8 cellular contexts compared by ENCODE assay signal in genomic region chr2:201071305-201072200, GRCh38. TPM values are rescaled to one million over a fixed set of nuclear protein-coding genes. Genes with fewer than 3 reads are reported as not detected.
DNase-seq lines count a peak whose midpoint lies in the region; ATAC-seq and TF ChIP-seq lines count a peak whose summit lies in the region.

Gene HYCC2 (minus strand): TSS chr2:201071671. CDS start chr2:201024009, 47,662 bp downstream.
Gene NDUFB3 (plus strand): TSS chr2:201072001. CDS start chr2:201078883, 6,882 bp downstream.

- H3K9ac ChIP-seq in SK-N-SH, result peak within 1 kb of the TSS; percentile 96

- H3K27me3 ChIP-seq in SK-N-SH (ENCODE audit: insufficient read depth), result no peaks in the 10 kb centered on the region

- TF ChIP-seq EP300 in SK-N-SH (IDR thresholded peaks at IDR 0.05; ENCODE audit: borderline replicate concordance in 1 of 2, low read depth in 1 of 2, low read length in 1 of 2), result no peak

- 2% methylated on average over 47 of the region's 48 CpGs for WGBS in SK-N-SH (ENCODE audit: low lambda C conversion rate)

- peaks cover 7 to 12% of the 10 kb centered on the region in 2 experiments; a peak in 3 of 4 replicates for H3K4me1 ChIP-seq in SK-N-SH (ENCODE audit: control insufficient read depth in 1 of 2, insufficient read depth in 2 of 2, low read depth in 1 of 2, low read length in 1 of 2)

- POLR2A ChIA-PET in SK-N-SH (lab: Yijun Ruan, JAX), result no interaction called here

- no peaks in the 10 kb centered on the region for H3K9me2 ChIP-seq in SK-N-SH

- DNase-seq in GM10266 (ENCODE audit: extremely low spot score), result peak; percentile 94
- DNase-seq in NCI-H1048 (lab: John Stamatoyannopoulos, UW), result peak; percentile 65
- peak; percentile 97 for DNase-seq in SK-N-SH
- DNase-seq in activated naive CD4-positive, alpha-beta T cell treated with anti-CD3 and anti-CD28 coated beads, Interleukin-2, amount 50 U/mL, for 16 hours, result peak; percentile 90
- DNase-seq in glomerular endothelial cell (ENCODE audit: extremely low read depth, low read depth, low spot score), result peak; percentile 83
- DNase-seq in occipital lobe (lab: John Stamatoyannopoulos, UW), result peak; percentile 88

- CTCF ChIA-PET in SK-N-SH (lab: Yijun Ruan, JAX), result interaction anchor here (0.6 to 5.1 kb wide), 8 partner anchors 14 to 303 kb away, joined by 3 to 58 read pairs (median 18); partner anchors contain the start of gene ORC2

- ATAC-seq in HG02588 (IDR thresholded peaks at IDR 0.05; ENCODE audit: unreplicated experiment), result peak; percentile 99

- H3K27ac ChIP-seq in SK-N-SH (ENCODE audit: low read depth in 2 of 2, low read length in 1 of 2) (peak within 1 kb of the TSS; percentile 86 to 95), temporal lobe (ENCODE audit: low read depth, low read length) (peak within 1 kb of the TSS; percentile 74)

- peak; percentile 29; the same call in 1 of the 2 replicates for TF ChIP-seq RAD21 in SK-N-SH (IDR thresholded peaks at IDR 0.05; ENCODE audit: low read length)

- H4K20me1 ChIP-seq in SK-N-SH (ENCODE audit: insufficient read depth), result no peaks in the 10 kb centered on the region; the same call in 1 of the 2 replicates

- H3K9me3 ChIP-seq in SK-N-SH, result no peaks in the 10 kb centered on the region

- peaks cover 3% of the 10 kb centered on the region for H3F3A ChIP-seq in SK-N-SH (replicated peaks; ENCODE audit: insufficient read depth)

- peaks cover 97% of the 10 kb centered on the region for H3K79me2 ChIP-seq in SK-N-SH (ENCODE audit: insufficient read depth)

- H3K36me3 ChIP-seq in SK-N-SH (replicated peaks in 1 of 2; ENCODE audit: control insufficient read depth in 1 of 2, insufficient read depth in 2 of 2, low read length in 1 of 2), result peaks cover 0 to 7% of the 10 kb centered on the region in 2 experiments

- H2AFZ ChIP-seq in SK-N-SH (ENCODE audit: low read depth), result peak within 1 kb of the TSS; percentile 95

- H3K4me2 ChIP-seq in SK-N-SH, result peak within 1 kb of the TSS; percentile 92

- H3K4me3 ChIP-seq in SK-N-SH (ENCODE audit: low read depth in 2 of 2, low read length in 1 of 2), result peak within 1 kb of the TSS; percentile 88 to 98

- TF ChIP-seq CTCF in GM10266 (IDR thresholded peaks at IDR 0.05; ENCODE audit: control insufficient read depth, insufficient read depth, low read depth, missing control alignments) (peak; percentile 26), SK-N-SH (IDR thresholded peaks at IDR 0.05) (peak; percentile 34)

TF ChIP-seq in SK-N-SH, 30 proteins besides CTCF, POLR2A, EP300 and RAD21 (continues in another document):
- TF ChIP-seq JUND (IDR thresholded peaks at IDR 0.05) (no peak), NRF1 (IDR thresholded peaks at IDR 0.05; ENCODE audit: low read depth, low read length) (no peak), GATA2 (CRISPR knock-in tag; IDR thresholded peaks at IDR 0.05) (no peak), FOXM1 (IDR thresholded peaks at IDR 0.05; ENCODE audit: low read depth) (no peak), NFIC (IDR thresholded peaks at IDR 0.05; ENCODE audit: borderline replicate concordance) (peak; percentile 81), SMC3 (IDR thresholded peaks at IDR 0.05; ENCODE audit: low read depth, low read length) (no peak), TAF1 (IDR thresholded peaks at IDR 0.05; ENCODE audit: borderline replicate concordance, low read depth, low read length) (peak; percentile 88), ELF1 (IDR thresholded peaks at IDR 0.05) (peak; percentile 64; the same call in 1 of the 2 replicates), MEF2A (IDR thresholded peaks at IDR 0.05; ENCODE audit: borderline replicate concordance, low read depth) (no peak), SIN3A (IDR thresholded peaks at IDR 0.05; ENCODE audit: borderline replicate concordance, low read depth, low read length) (peak; percentile 98), RCOR1 (IDR thresholded peaks at IDR 0.05; ENCODE audit: low read length) (no peak), CHD2 (IDR thresholded peaks at IDR 0.05; ENCODE audit: low read length, partially characterized antibody) (peak; percentile 62), POLR2AphosphoS5 (IDR thresholded peaks at IDR 0.05; ENCODE audit: low read depth, low read length) (peak; percentile 76), TEAD4 (IDR thresholded peaks at IDR 0.05; ENCODE audit: borderline replicate concordance, insufficient read depth) (no peak), USF1 (IDR thresholded peaks at IDR 0.05; ENCODE audit: borderline replicate concordance, low read depth) (no peak), RFX5 (IDR thresholded peaks at IDR 0.05; ENCODE audit: low read length) (0 out of 2 replicates have a peak, but pooled peaks have one; percentile 0), YY1 (IDR thresholded peaks at IDR 0.05; ENCODE audit: low read depth) (peak; percentile 39; the same call in 1 of the 2 replicates), FOXJ3 (CRISPR knock-in tag; IDR thresholded peaks at IDR 0.05) (peak; percentile 55; the same call in 1 of the 2 replicates), EZH2phosphoT487 (IDR thresholded peaks at IDR 0.05; ENCODE audit: borderline replicate concordance, low read depth) (no peak), TCF12 (IDR thresholded peaks at IDR 0.05) (no peak), RXRA (IDR thresholded peaks at IDR 0.05; ENCODE audit: borderline replicate concordance, low read depth) (no peak)
- TF ChIP-seq, protein P1, sequence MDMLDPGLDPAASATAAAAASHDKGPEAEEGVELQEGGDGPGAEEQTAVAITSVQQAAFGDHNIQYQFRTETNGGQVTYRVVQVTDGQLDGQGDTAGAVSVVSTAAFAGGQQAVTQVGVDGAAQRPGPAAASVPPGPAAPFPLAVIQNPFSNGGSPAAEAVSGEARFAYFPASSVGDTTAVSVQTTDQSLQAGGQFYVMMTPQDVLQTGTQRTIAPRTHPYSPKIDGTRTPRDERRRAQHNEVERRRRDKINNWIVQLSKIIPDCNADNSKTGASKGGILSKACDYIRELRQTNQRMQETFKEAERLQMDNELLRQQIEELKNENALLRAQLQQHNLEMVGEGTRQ (IDR thresholded peaks at IDR 0.05; ENCODE audit: borderline replicate concordance, low read depth, low read length), result no peak
- TF ChIP-seq, protein P2, sequence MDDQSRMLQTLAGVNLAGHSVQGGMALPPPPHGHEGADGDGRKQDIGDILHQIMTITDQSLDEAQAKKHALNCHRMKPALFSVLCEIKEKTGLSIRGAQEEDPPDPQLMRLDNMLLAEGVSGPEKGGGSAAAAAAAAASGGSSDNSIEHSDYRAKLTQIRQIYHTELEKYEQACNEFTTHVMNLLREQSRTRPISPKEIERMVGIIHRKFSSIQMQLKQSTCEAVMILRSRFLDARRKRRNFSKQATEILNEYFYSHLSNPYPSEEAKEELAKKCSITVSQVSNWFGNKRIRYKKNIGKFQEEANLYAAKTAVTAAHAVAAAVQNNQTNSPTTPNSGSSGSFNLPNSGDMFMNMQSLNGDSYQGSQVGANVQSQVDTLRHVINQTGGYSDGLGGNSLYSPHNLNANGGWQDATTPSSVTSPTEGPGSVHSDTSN (IDR thresholded peaks at IDR 0.05), result 0 out of 2 replicates have a peak, but pooled peaks have one; percentile 22
- TF ChIP-seq, protein P3, sequence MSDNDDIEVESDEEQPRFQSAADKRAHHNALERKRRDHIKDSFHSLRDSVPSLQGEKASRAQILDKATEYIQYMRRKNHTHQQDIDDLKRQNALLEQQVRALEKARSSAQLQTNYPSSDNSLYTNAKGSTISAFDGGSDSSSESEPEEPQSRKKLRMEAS (IDR thresholded peaks at IDR 0.05; ENCODE audit: low read depth), result peak; percentile 41; the same call in 1 of the 2 replicates
- TF ChIP-seq, protein P4, sequence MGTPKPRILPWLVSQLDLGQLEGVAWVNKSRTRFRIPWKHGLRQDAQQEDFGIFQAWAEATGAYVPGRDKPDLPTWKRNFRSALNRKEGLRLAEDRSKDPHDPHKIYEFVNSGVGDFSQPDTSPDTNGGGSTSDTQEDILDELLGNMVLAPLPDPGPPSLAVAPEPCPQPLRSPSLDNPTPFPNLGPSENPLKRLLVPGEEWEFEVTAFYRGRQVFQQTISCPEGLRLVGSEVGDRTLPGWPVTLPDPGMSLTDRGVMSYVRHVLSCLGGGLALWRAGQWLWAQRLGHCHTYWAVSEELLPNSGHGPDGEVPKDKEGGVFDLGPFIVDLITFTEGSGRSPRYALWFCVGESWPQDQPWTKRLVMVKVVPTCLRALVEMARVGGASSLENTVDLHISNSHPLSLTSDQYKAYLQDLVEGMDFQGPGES (IDR thresholded peaks at IDR 0.05; ENCODE audit: low read depth, low read length), result peak; percentile 69

RNA-seq across cellular contexts. Expression of gene HYCC2, which starts in this region (rescaled TPM):
- polyA plus RNA-seq in SK-N-SH (2012; rRNA removed), result 1.2 and 1.8 TPM in 2 replicates
- 1.5 TPM in 2 replicates for polyA plus RNA-seq in SK-N-SH (2012; cell fraction: cytosol; rRNA removed)
- polyA plus RNA-seq in SK-N-SH (2012; cell fraction: nucleus; rRNA removed), result 1.7 and 3.5 TPM in 2 replicates
- total RNA-seq in glomerular endothelial cell (6.2 and 11.0 TPM in 2 replicates), occipital lobe (54.4 TPM), temporal lobe (42.0 TPM)

RNA-seq across cellular contexts. Expression of gene NDUFB3, which starts in this region (rescaled TPM):
- polyA plus RNA-seq in SK-N-SH (2012; rRNA removed), result 55.9 and 73.7 TPM in 2 replicates
- 102 and 168 TPM in 2 replicates for polyA plus RNA-seq in SK-N-SH (2012; cell fraction: cytosol; rRNA removed)
- 7.4 and 21.1 TPM in 2 replicates for polyA plus RNA-seq in SK-N-SH (2012; cell fraction: nucleus; rRNA removed)
- 73.9 and 92.0 TPM in 2 replicates for total RNA-seq in glomerular endothelial cell
- 39.8 TPM for total RNA-seq in occipital lobe
- 32.7 TPM for total RNA-seq in temporal lobe

Comparison
In these comparisons a context has a peak if more than half of its experiments do, and no peak if none do; other contexts are left out.
1. Peak in every context shown above with its lines: DNase-seq, ATAC-seq, H3K4me3 ChIP-seq and H3K27ac ChIP-seq.